In the genomic region with DNA sequence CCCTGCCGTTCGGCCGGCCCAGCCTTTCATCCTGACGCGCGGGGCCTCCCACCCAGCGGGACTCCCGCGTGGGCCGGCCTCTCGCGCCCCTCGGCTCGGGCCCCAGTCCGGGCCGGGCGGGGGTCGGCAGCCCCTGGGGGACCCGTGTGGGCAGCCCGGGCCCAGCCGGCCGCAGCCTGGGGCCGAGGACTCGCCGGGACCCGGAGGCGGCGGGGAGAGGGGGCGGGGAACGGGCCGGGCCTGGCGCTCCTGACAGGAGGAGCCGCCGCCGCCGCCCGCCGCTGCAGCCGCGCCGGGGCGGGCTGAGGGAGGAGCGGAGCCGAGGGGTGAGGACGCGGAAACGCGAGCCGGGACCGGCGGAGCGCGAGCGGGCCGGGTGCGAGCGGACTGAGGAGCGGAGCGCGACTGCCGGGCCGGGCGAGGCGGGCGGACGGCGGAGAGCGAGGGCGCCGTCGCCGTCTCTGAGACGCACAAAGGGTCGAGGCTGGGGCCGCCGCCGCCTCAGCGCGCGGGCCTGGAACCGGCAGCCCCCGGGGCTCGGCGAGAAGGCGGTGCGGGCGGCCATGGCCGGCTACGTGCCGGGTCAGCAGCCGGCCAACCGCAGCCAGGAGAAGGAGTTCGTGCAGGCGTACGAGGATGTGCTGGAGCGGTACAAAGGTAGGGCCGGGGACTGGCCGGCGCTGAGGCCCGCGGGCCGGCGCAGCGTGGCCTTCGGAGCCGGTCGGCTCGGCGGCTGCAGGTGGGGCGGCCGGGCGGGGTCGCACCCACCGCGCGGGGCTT, we compare ENCODE assay signal across 8 cellular contexts.
DNase-seq lines count a peak whose midpoint lies in the region; ATAC-seq and TF ChIP-seq lines count a peak whose summit lies in the region.

No MANE protein-coding gene starts in this region.

- H3K27me3 ChIP-seq in CD4-positive, alpha-beta memory T cell (ENCODE audit: insufficient read depth, low read length): no peaks in the 10 kb centered on the region
- H3K27me3 ChIP-seq in ectodermal cell (ENCODE audit: control insufficient read depth, insufficient read depth, low read length, poor library complexity, severe bottlenecking) (no peaks in the 10 kb centered on the region), lung (ENCODE audit: control insufficient read depth, insufficient read depth) (no peaks in the 10 kb centered on the region)

- TF ChIP-seq CTCF in lung (IDR thresholded peaks at IDR 0.05; ENCODE audit: control extremely low read depth, extremely low read depth): no peak

- CTCF ChIA-PET in CD4-positive, alpha-beta memory T cell (lab: Charles Lee; ENCODE audit: partially characterized antibody): interaction anchor here (1.3 to 4.2 kb wide), 3 partner anchors 86 to 153 kb away, joined by 4 to 40 read pairs (median 10); no protein-coding TSS in a partner anchor

- no peaks in the 10 kb centered on the region for H3K27me3 Mint-ChIP-seq in CD4-positive, alpha-beta memory T cell

- WGBS in ectodermal cell, 2 experiments: 0% methylated on average over 116 of the region's 116 CpGs
- 0% methylated on average over 99 to 116 of the region's 116 CpGs for WGBS in lung, 2 donors

- H3K9me3 Mint-ChIP-seq in CD4-positive, alpha-beta memory T cell: no peaks in the 10 kb centered on the region

- no peaks in the 10 kb centered on the region for H3K36me3 ChIP-seq in CD4-positive, alpha-beta memory T cell (ENCODE audit: insufficient read depth, low read length)
- H3K36me3 ChIP-seq in ectodermal cell (ENCODE audit: control insufficient read depth, insufficient read depth, low read length) (no peaks in the 10 kb centered on the region), lung (ENCODE audit: control insufficient read depth in 2 of 2, insufficient read depth in 2 of 2, low read length in 2 of 2) (no peaks in the 10 kb centered on the region)

- peak overlapping the region; percentile 48 for H3K27ac ChIP-seq in CD4-positive, alpha-beta memory T cell (ENCODE audit: low read depth, low read length)
- H3K27ac ChIP-seq in ectodermal cell (ENCODE audit: insufficient read depth, low read depth, low read length, poor library complexity, severe bottlenecking) (peak overlapping the region; percentile 93), lung (ENCODE audit: low read depth in 1 of 2, low read length in 1 of 2) (peak overlapping the region; percentile 97 to 99)

- peak; percentile 54 to 68 (median 57) for DNase-seq in CD4-positive, alpha-beta memory T cell
- DNase-seq in NCI-H146 treated with DMSO at 0.1 percent for 48 hours (lab: John Stamatoyannopoulos, UW; ENCODE audit: unreplicated experiment) (peak; percentile 49), lung (ENCODE audit: low spot score) (peak; percentile 77)
- peak; percentile 32 to 36 for DNase-seq in activated CD4-positive, alpha-beta T cell treated with anti-CD3 and anti-CD28 coated beads, Interleukin-2, amount 50 U/mL, for 24 hours (ENCODE audit: low read depth in 1 of 2, low spot score in 1 of 2)
- peak; percentile 24 for DNase-seq in stimulated activated CD8-positive, alpha-beta memory T cell treated with anti-CD3 and anti-CD28 coated beads, Interleukin-15, amount 100 ng/mL, for 1 hour (ENCODE audit: low read depth)

- peak overlapping the region in 1 of 7 donors; percentile 57 for H3K27ac Mint-ChIP-seq in CD4-positive, alpha-beta memory T cell

- no peaks in the 10 kb centered on the region for H3K36me3 Mint-ChIP-seq in CD4-positive, alpha-beta memory T cell

- peaks cover 19% of the 10 kb centered on the region for H3K4me1 ChIP-seq in CD4-positive, alpha-beta memory T cell (ENCODE audit: insufficient read depth, low read length)
- H3K4me1 ChIP-seq in ectodermal cell (ENCODE audit: control insufficient read depth, insufficient read depth, low read length) (peaks cover 40% of the 10 kb centered on the region), lung (ENCODE audit: control insufficient read depth in 2 of 2, insufficient read depth in 2 of 2, low read length in 2 of 2) (peaks cover 6 to 12% of the 10 kb centered on the region in 2 donors)

- intact Hi-C loops in CD4-positive, alpha-beta memory T cell (cut with micrococcal nuclease): loop anchor here (10.0 kb wide), 1 partner anchor 620 kb away; no protein-coding TSS in a partner anchor

- H3K4me3 Mint-ChIP-seq in CD4-positive, alpha-beta memory T cell: peak overlapping the region in 6 of 8 donors; percentile 55 to 90 (median 68)

- POLR2A ChIA-PET in CD4-positive, alpha-beta memory T cell (lab: Charles Lee; ENCODE audit: partially characterized antibody): interaction anchor here (1.0 to 1.6 kb wide), 4 partner anchors 13 to 87 kb away, joined by 3 to 4 read pairs (median 4); no protein-coding TSS in a partner anchor

- peaks cover 17 to 33% (median 24%) of the 10 kb centered on the region in 4 donors for H3K4me1 Mint-ChIP-seq in CD4-positive, alpha-beta memory T cell

- H3K9me3 ChIP-seq in CD4-positive, alpha-beta memory T cell (ENCODE audit: control insufficient read depth in 1 of 2, low read length in 2 of 2): no peaks in the 10 kb centered on the region
- H3K9me3 ChIP-seq in ectodermal cell (ENCODE audit: control insufficient read depth, low read length) (no peaks in the 10 kb centered on the region), lung (ENCODE audit: control insufficient read depth in 2 of 2, insufficient read depth in 1 of 2, low read length in 1 of 2) (no peaks in the 10 kb centered on the region)

- peak; percentile 35 for ATAC-seq in GM21360 (IDR thresholded peaks at IDR 0.05; ENCODE audit: unreplicated experiment)
- ATAC-seq in lung (ENCODE audit: insufficient read depth, low FRiP score): peak; percentile 82
- ATAC-seq in HG03095 (IDR thresholded peaks at IDR 0.05; ENCODE audit: unreplicated experiment): no peak

- peak overlapping the region; percentile 20 to 59 for H3K4me3 ChIP-seq in CD4-positive, alpha-beta memory T cell (ENCODE audit: low read length in 2 of 2)
- H3K4me3 ChIP-seq in ectodermal cell (ENCODE audit: insufficient read depth, low read depth, low read length) (peak overlapping the region; percentile 76), lung (peak overlapping the region; percentile 88)

Comparison
In these comparisons a context has a peak if more than half of its experiments do, and no peak if none do; other contexts are left out.
1. DNase-seq: peak in every context shown above with its lines; median percentile 77 in lung; 57 in CD4-positive, alpha-beta memory T cell; 49 in NCI-H146 treated with DMSO at 0.1 percent for 48 hours; 34 in activated CD4-positive, alpha-beta T cell treated with anti-CD3 and anti-CD28 coated beads, Interleukin-2, amount 50 U/mL, for 24 hours; 24 in stimulated activated CD8-positive, alpha-beta memory T cell treated with anti-CD3 and anti-CD28 coated beads, Interleukin-15, amount 100 ng/mL, for 1 hour.
2. H3K27ac ChIP-seq: peak in every context shown above with its lines; median percentile 98 in lung; 93 in ectodermal cell; 48 in CD4-positive, alpha-beta memory T cell.